ENCODE assay signal across 1 cellular context in genomic region chr5:111071413-111071812, GRCh38.
TF ChIP-seq lines count a peak whose summit lies in the region.

TSS of gene TSLP (plus strand) at chr5:111071713. CDS start at chr5:111071891, 178 bp downstream.

TF ChIP-seq in IMR-90, 13 proteins besides CTCF, POLR2A, EP300 and RAD21 (continued from another document):
- TF ChIP-seq USF2 (IDR thresholded peaks at IDR 0.05; ENCODE audit: low read depth, low read length) (no peak), NFE2L2 (IDR thresholded peaks at IDR 0.05; ENCODE audit: low read depth, low read length) (no peak), MAZ (IDR thresholded peaks at IDR 0.05; ENCODE audit: borderline replicate concordance, low read depth, low read length) (no peak), BHLHE40 (IDR thresholded peaks at IDR 0.05; ENCODE audit: low read depth, low read length) (no peak), SMC3 (IDR thresholded peaks at IDR 0.05; ENCODE audit: low read depth, low read length) (no peak)
